ENCODE assay signal across 9 cellular contexts in genomic region chr7:5695709-5696345, GRCh38.
A peak's percentile ranks its signal among the peaks of the same experiment; 100 is the strongest.
DNase-seq lines count a peak whose midpoint lies in the region; TF ChIP-seq lines count a peak whose summit lies in the region.
"Had no signal": no experiment of that assay in that cellular context is flagged by ENCODE, and none has a peak within 500 bp of the region (broad histone marks: within the 10 kb centered on the region; RNA-seq: fewer than 3 reads in every experiment).

No MANE protein-coding gene starts in this region.

- peaks cover 47 to 74% of the 10 kb centered on the region in 2 experiments for H3K4me1 ChIP-seq in SK-N-SH (ENCODE audit: control insufficient read depth in 1 of 2, insufficient read depth in 2 of 2, low read depth in 1 of 2, low read length in 1 of 2)
- peaks cover 41% of the 10 kb centered on the region for H3K4me1 ChIP-seq in prostate gland (replicated peaks)
- no peaks in the 10 kb centered on the region; the same call in 1 of the 2 replicates for H3K4me1 ChIP-seq in H9 (ENCODE audit: insufficient read depth, low read length)

- no peak overlapping the region for H3T11ph ChIP-seq in H9 (ENCODE audit: low read length)

- no peak for TF ChIP-seq RAD21 in SK-N-SH (IDR thresholded peaks at IDR 0.05; ENCODE audit: low read length)

- H3K4me2 ChIP-seq in SK-N-SH (peak overlapping the region; percentile 78), H9 (ENCODE audit: insufficient read depth, insufficient read length, low read length) (no peak overlapping the region)

- no peak for TF ChIP-seq CTCF in SK-N-SH (IDR thresholded peaks at IDR 0.05)
- no peak for TF ChIP-seq CTCF in fibroblast of pulmonary artery (IDR thresholded peaks at IDR 0.05; ENCODE audit: low read length, missing control alignments)
- no peak for TF ChIP-seq CTCF in prostate gland (IDR thresholded peaks at IDR 0.05)
- TF ChIP-seq CTCF in H9 (conservative IDR thresholded peaks at IDR 0.05) = no peak

- no peak overlapping the region for H4K91ac ChIP-seq in H9 (ENCODE audit: insufficient read length, low read depth, low read length)

- H2BK5ac ChIP-seq in H9 (ENCODE audit: insufficient read length, low read length) = no peak overlapping the region

- H3K36me3 ChIP-seq in SK-N-SH (replicated peaks in 1 of 2; ENCODE audit: control insufficient read depth in 1 of 2, insufficient read depth in 2 of 2, low read length in 1 of 2) (peaks cover 14 to 21% of the 10 kb centered on the region in 2 experiments), prostate gland (no peaks in the 10 kb centered on the region)

- no peak overlapping the region for H2AFZ ChIP-seq in SK-N-SH (ENCODE audit: low read depth)
- H2AFZ ChIP-seq in H9 (ENCODE audit: low read length) = no peak overlapping the region

- H3K9me2 ChIP-seq in SK-N-SH = no peaks in the 10 kb centered on the region

- intact Hi-C loops in prostate gland (cut with DNase I) = no loop called here

- H4K8ac ChIP-seq in H9 (replicated peaks; ENCODE audit: insufficient read length, low read depth, low read length) = no peak overlapping the region

- H3K79me1 ChIP-seq in H9 (ENCODE audit: insufficient read depth, low read depth, low read length, poor library complexity, severe bottlenecking) = no peaks in the 10 kb centered on the region

- H3K56ac ChIP-seq in H9 (ENCODE audit: insufficient read length, low read depth, low read length) = no peak overlapping the region

- no peak overlapping the region for H3K4ac ChIP-seq in H9 (ENCODE audit: low read depth, low read length)

- no peak overlapping the region for H2BK15ac ChIP-seq in H9 (ENCODE audit: low read depth, low read length)

- H4K20me1 ChIP-seq in SK-N-SH (ENCODE audit: insufficient read depth) (no peaks in the 10 kb centered on the region), H9 (ENCODE audit: control insufficient read depth, insufficient read depth, insufficient read length) (no peaks in the 10 kb centered on the region)

- H3F3A ChIP-seq in SK-N-SH (replicated peaks; ENCODE audit: insufficient read depth) = peaks cover 60% of the 10 kb centered on the region

- no peak overlapping the region for H3K4me3 ChIP-seq in SK-N-SH (ENCODE audit: low read depth in 2 of 2, low read length in 1 of 2)
- H3K4me3 ChIP-seq in fibroblast of pulmonary artery (replicated peaks; ENCODE audit: low read depth, low read length) = no peak overlapping the region
- H3K4me3 ChIP-seq in prostate gland = no peak overlapping the region

- no peak overlapping the region for H2BK120ac ChIP-seq in H9 (ENCODE audit: low read depth, low read length, poor library complexity, severe bottlenecking)

- DNase-seq in Daoy (ENCODE audit: low read depth) (peak; percentile 23), SK-N-SH (no peak), fibroblast of pulmonary artery (ENCODE audit: low read depth) (peak; percentile 84), prostate gland (ENCODE audit: low spot score) (no peak), NCI-H2029 (lab: John Stamatoyannopoulos, UW) (no peak), H9 (no peak), NCI-H1694 (lab: John Stamatoyannopoulos, UW) (no peak), NOMO-1 treated with DMSO at 0.1 percent for 48 hours (lab: John Stamatoyannopoulos, UW; ENCODE audit: unreplicated experiment) (no peak)
- DNase-seq: NCI-H2171 had no signal

- no peak overlapping the region for H3K27ac Mint-ChIP-seq in H9

- POLR2A ChIA-PET in SK-N-SH (lab: Yijun Ruan, JAX) = no interaction called here

- no peak overlapping the region for H3K18ac ChIP-seq in H9 (ENCODE audit: insufficient read length, low read depth, low read length)

- H2BK12ac ChIP-seq in H9 (ENCODE audit: insufficient read length, low read depth, low read length) = no peak overlapping the region

- no peak overlapping the region for H3K14ac ChIP-seq in H9 (ENCODE audit: insufficient read depth, low read length)

- 48% methylated on average over 8 of the region's 8 CpGs for WGBS in SK-N-SH (ENCODE audit: low lambda C conversion rate)
- 31% methylated on average over 8 of the region's 8 CpGs for WGBS in prostate gland
- no CpG with 5 or more reads among the region's 8 CpGs for WGBS in H9 (ENCODE audit: extremely low coverage, insufficient read length, low lambda C conversion rate)

- no peak overlapping the region for H2BK20ac ChIP-seq in H9 (ENCODE audit: low read depth, low read length, poor library complexity, severe bottlenecking)

- peaks cover 0 to 12% (median 7%) of the 10 kb centered on the region in 3 experiments; a peak in 5 of 7 replicates for H3K36me3 Mint-ChIP-seq in H9 (ENCODE audit: insufficient read depth in 1 of 3, low read depth in 3 of 3)

- no peaks in the 10 kb centered on the region for H3K23me2 ChIP-seq in H9 (ENCODE audit: insufficient read length, low read depth, low read length, poor library complexity, severe bottlenecking)

- no peak overlapping the region for H3K23ac ChIP-seq in H9 (ENCODE audit: insufficient read length, low read depth, low read length)

- H3K79me2 ChIP-seq in SK-N-SH (ENCODE audit: insufficient read depth) (peaks cover 65% of the 10 kb centered on the region), H9 (ENCODE audit: insufficient read depth, low read length) (no peaks in the 10 kb centered on the region)

- H3K9me3 ChIP-seq in SK-N-SH (no peaks in the 10 kb centered on the region), prostate gland (no peaks in the 10 kb centered on the region), H9 (ENCODE audit: control insufficient read depth, low read depth, low read length) (no peaks in the 10 kb centered on the region)

- CTCF ChIA-PET in SK-N-SH (lab: Yijun Ruan, JAX) = interaction anchor here (0.7 to 10.6 kb wide), 7 partner anchors 7 to 201 kb away, joined by 3 to 120 read pairs (median 33); no protein-coding TSS in a partner anchor

- H3K27me3 ChIP-seq in SK-N-SH (ENCODE audit: insufficient read depth) (no peaks in the 10 kb centered on the region), prostate gland (replicated peaks; ENCODE audit: insufficient read depth) (no peaks in the 10 kb centered on the region), H9 (ENCODE audit: insufficient read depth, low read length) (no peaks in the 10 kb centered on the region)

- TF ChIP-seq POLR2A in prostate gland (IDR thresholded peaks at IDR 0.05) = no peak

- H2AK5ac ChIP-seq in H9 (ENCODE audit: insufficient read length, low read length) = no peak overlapping the region

- H3K4me1 Mint-ChIP-seq in H9 = peaks cover 8 to 14% of the 10 kb centered on the region in 2 experiments

- H3K4me3 Mint-ChIP-seq in H9 = no peak overlapping the region

- H3K9me3 Mint-ChIP-seq in H9 = no peaks in the 10 kb centered on the region

- H3K9ac ChIP-seq in SK-N-SH (peak overlapping the region; percentile 54), H9 (ENCODE audit: extremely low read depth, insufficient read length, low read length) (no peak overlapping the region)

- H3K27ac ChIP-seq in SK-N-SH (ENCODE audit: low read depth in 2 of 2, low read length in 1 of 2) (peak overlapping the region; percentile 95 to 99), prostate gland (peak overlapping the region; percentile 69 to 73), H9 (ENCODE audit: insufficient read length, low read depth, low read length) (no peak overlapping the region)

- TF ChIP-seq EP300 in SK-N-SH (IDR thresholded peaks at IDR 0.05; ENCODE audit: borderline replicate concordance in 1 of 2, low read depth in 1 of 2, low read length in 1 of 2) = peak in 1 of 2 experiments; percentile 85; a peak in 2 of 4 replicates

- H4K5ac ChIP-seq in H9 (ENCODE audit: insufficient read length, low read depth, low read length) = no peak overlapping the region

- no peaks in the 10 kb centered on the region for H3K27me3 Mint-ChIP-seq in H9 (ENCODE audit: low read depth)

TF ChIP-seq in SK-N-SH, 30 proteins besides CTCF, POLR2A, EP300 and RAD21 (continues in another document):
- no peak for TF ChIP-seq USF2 (IDR thresholded peaks at IDR 0.05; ENCODE audit: borderline replicate concordance, low read depth, low read length)
- no peak for TF ChIP-seq ZBTB33 (IDR thresholded peaks at IDR 0.05; ENCODE audit: borderline replicate concordance, low read depth)
- no peak for TF ChIP-seq MEF2A (IDR thresholded peaks at IDR 0.05; ENCODE audit: borderline replicate concordance, low read depth)
- TF ChIP-seq TAF1 (IDR thresholded peaks at IDR 0.05; ENCODE audit: borderline replicate concordance, low read depth, low read length) = no peak
- TF ChIP-seq GATA2 (CRISPR knock-in tag; IDR thresholded peaks at IDR 0.05) = no peak
- no peak for TF ChIP-seq GABPA (IDR thresholded peaks at IDR 0.05; ENCODE audit: low read depth)
- no peak for TF ChIP-seq FOSL2 (IDR thresholded peaks at IDR 0.05; ENCODE audit: borderline replicate concordance, low read depth)
- peak; percentile 76 for TF ChIP-seq TCF12 (IDR thresholded peaks at IDR 0.05)
- TF ChIP-seq FOXJ3 (CRISPR knock-in tag; IDR thresholded peaks at IDR 0.05) = no peak
- TF ChIP-seq CHD2 (IDR thresholded peaks at IDR 0.05; ENCODE audit: low read length, partially characterized antibody) = peak; percentile 27
- TF ChIP-seq RCOR1 (IDR thresholded peaks at IDR 0.05; ENCODE audit: low read length) = peak; percentile 62; the same call in 1 of the 2 replicates

Comparison
In these comparisons a context has a peak if more than half of its experiments do, and no peak if none do; other contexts are left out.
1. DNase-seq: peak in Daoy (single experiment) and fibroblast of pulmonary artery (single experiment); none in SK-N-SH (single experiment), prostate gland (single experiment), NCI-H2029 (single experiment), H9 (single experiment), NCI-H1694 (single experiment) and NOMO-1 treated with DMSO at 0.1 percent for 48 hours (single experiment).